1 cellular context compared by ENCODE assay signal in genomic region chr3:117165611-117166051, GRCh38.
TF ChIP-seq lines count a peak whose summit lies in the region.

No MANE protein-coding gene starts in this region.

TF ChIP-seq in GM23338, 12 proteins besides CTCF, POLR2A, EP300 and RAD21 (continued from another document):
- TF ChIP-seq ZNF462 (CRISPR knock-in tag; IDR thresholded peaks at IDR 0.05) (no peak), POLR2AphosphoS5 (IDR thresholded peaks at IDR 0.05; ENCODE audit: low read depth) (no peak), ZNF114 (CRISPR knock-in tag; IDR thresholded peaks at IDR 0.05) (no peak), ETS1 (IDR thresholded peaks at IDR 0.05) (no peak), CREB1 (CRISPR knock-in tag; IDR thresholded peaks at IDR 0.05; ENCODE audit: low read depth) (no peak), EZH2 (IDR thresholded peaks at IDR 0.05; ENCODE audit: low read depth, unreplicated experiment) (no peak), ZNF331 (CRISPR knock-in tag; IDR thresholded peaks at IDR 0.05; ENCODE audit: low read depth) (no peak)
